ENCODE assay signal across 9 cellular contexts in genomic region chr10:14774797-14775196, GRCh38. TPM values are rescaled to one million over a fixed set of nuclear protein-coding genes. Genes with fewer than 3 reads are reported as not detected.
DNase-seq lines count a peak whose midpoint lies in the region; ATAC-seq, FAIRE-seq and TF ChIP-seq lines count a peak whose summit lies in the region.
"Had no signal": no experiment of that assay in that cellular context is flagged by ENCODE, and none has a peak within 500 bp of the region (broad histone marks: within the 10 kb centered on the region; RNA-seq: fewer than 3 reads in every experiment).

Gene FAM107B, minus strand, starts transcription at chr10:14774897. Its CDS starts 234 bp downstream, at chr10:14774663.

- H3K36me3 Mint-ChIP-seq in HFFc6 (ENCODE audit: low read depth) = 0 out of 2 replicates have a peak, but pooled peaks cover 2% of the 10 kb centered on the region
- H3K36me3 Mint-ChIP-seq in activated CD4-positive, alpha-beta memory T cell treated with anti-CD3 and anti-CD28 coated beads, Interleukin-2, amount 10 ng/mL, durations not matched to agents 7 days and 5 days (ENCODE audit: low read depth) = no peaks in the 10 kb centered on the region

- POLR2A ChIA-PET in activated CD4-positive, alpha-beta memory T cell treated with anti-CD3 and anti-CD28 coated beads, Interleukin-2, amount 10 ng/mL, durations not matched to agents 7 days and 5 days (lab: Charles Lee) = no interaction called here

- H3K9me3 Mint-ChIP-seq in HFFc6 = no peaks in the 10 kb centered on the region
- H3K9me3 Mint-ChIP-seq in activated CD4-positive, alpha-beta memory T cell treated with anti-CD3 and anti-CD28 coated beads, Interleukin-2, amount 10 ng/mL, durations not matched to agents 7 days and 5 days = no peaks in the 10 kb centered on the region

- no peak within 1 kb of the TSS for H3K27ac Mint-ChIP-seq in HFFc6
- no peak within 1 kb of the TSS for H3K27ac Mint-ChIP-seq in activated CD4-positive, alpha-beta memory T cell treated with anti-CD3 and anti-CD28 coated beads, Interleukin-2, amount 10 ng/mL, durations not matched to agents 7 days and 5 days

- H3K4me1 Mint-ChIP-seq in HFFc6 (ENCODE audit: low read depth) = peaks cover 19% of the 10 kb centered on the region
- no peaks in the 10 kb centered on the region for H3K4me1 Mint-ChIP-seq in activated CD4-positive, alpha-beta memory T cell treated with anti-CD3 and anti-CD28 coated beads, Interleukin-2, amount 10 ng/mL, durations not matched to agents 7 days and 5 days

- H3K4me1 ChIP-seq in small intestine (ENCODE audit: control insufficient read depth in 2 of 2, insufficient read depth in 1 of 2, low read depth in 1 of 2, low read length in 1 of 2) = peaks cover 0 to 6% of the 10 kb centered on the region in 2 donors
- H3K4me1 ChIP-seq: parathyroid adenoma had no signal

- peaks cover 15% of the 10 kb centered on the region for H3K27me3 Mint-ChIP-seq in HFFc6 (ENCODE audit: insufficient read depth)
- H3K27me3 Mint-ChIP-seq in activated CD4-positive, alpha-beta memory T cell treated with anti-CD3 and anti-CD28 coated beads, Interleukin-2, amount 10 ng/mL, durations not matched to agents 7 days and 5 days = peaks cover 2% of the 10 kb centered on the region

- DNase-seq in HFFc6 (no peak), left colon (no peak), small intestine (no peak), COLO668 (lab: John Stamatoyannopoulos, UW; ENCODE audit: unreplicated experiment) (no peak), NCI-H187 (lab: John Stamatoyannopoulos, UW) (no peak)
- no peak for DNase-seq in activated CD4-positive, alpha-beta memory T cell treated with anti-CD3 and anti-CD28 coated beads, Interleukin-2, amount 10 ng/mL, durations not matched to agents 7 days and 5 days

- no peaks in the 10 kb centered on the region for H3K27me3 ChIP-seq in small intestine (ENCODE audit: control insufficient read depth in 2 of 2, insufficient read depth in 2 of 2, low read length in 2 of 2)

- no peak for FAIRE-seq in small intestine (lab: Jason Lieb, UNC)

- no peak within 1 kb of the TSS for H3K4me3 Mint-ChIP-seq in HFFc6
- H3K4me3 Mint-ChIP-seq in activated CD4-positive, alpha-beta memory T cell treated with anti-CD3 and anti-CD28 coated beads, Interleukin-2, amount 10 ng/mL, durations not matched to agents 7 days and 5 days = no peak within 1 kb of the TSS

- CTCF ChIA-PET in activated CD4-positive, alpha-beta memory T cell treated with anti-CD3 and anti-CD28 coated beads, Interleukin-2, amount 10 ng/mL, durations not matched to agents 7 days and 5 days (lab: Charles Lee) = no interaction called here

- no peak within 1 kb of the TSS for H3K4me3 ChIP-seq in small intestine (ENCODE audit: low read depth in 1 of 2, low read length in 2 of 2)

- 87 to 92% (median 89%) methylated on average over 8 of the region's 8 CpGs for WGBS in small intestine, 3 donors

- intact Hi-C loops in left colon (cut with DNase I, micrococcal nuclease) = no loop called here

- ATAC-seq in left colon = no peak
- no peak for ATAC-seq in HG03439 (IDR thresholded peaks at IDR 0.05; ENCODE audit: unreplicated experiment)

- no peak for TF ChIP-seq CTCF in HFFc6 (IDR thresholded peaks at IDR 0.05)

- H3K27ac ChIP-seq in small intestine (ENCODE audit: low read depth in 1 of 2, low read length in 1 of 2) = peak within 1 kb of the TSS in 1 of 2 donors; percentile 58
- H3K27ac ChIP-seq: epithelial cell of prostate, parathyroid adenoma had no signal

- H3K9me3 ChIP-seq in small intestine (ENCODE audit: control insufficient read depth, low read depth) = no peaks in the 10 kb centered on the region

- no peaks in the 10 kb centered on the region for H3K36me3 ChIP-seq in small intestine (ENCODE audit: control insufficient read depth in 2 of 2, insufficient read depth in 2 of 2, low read length in 2 of 2)

RNA-seq across cellular contexts. Expression of gene FAM107B, which starts in this region (rescaled TPM):
- total RNA-seq in HFFc6 (2021; fragmentation: NEBNext Ultra II Directional; extraction: Animal tissue kit (Norgen Biotek cat#: 25700)) = 10 to 100 TPM; 18.7 to 43.8 (median 40.0) TPM
- total RNA-seq in activated CD4-positive, alpha-beta memory T cell treated with anti-CD3 and anti-CD28 coated beads, Interleukin-2, amount 10 ng/mL, durations not matched to agents 7 days and 5 days = 100 to 1,000 TPM; 229 to 235 TPM
- 10 to 100 TPM; 55.1 to 87.8 TPM for total RNA-seq in left colon
- polyA plus RNA-seq in small intestine = 10 to 100 TPM; 33.3 to 38.7 (median 38.6) TPM
